17 cellular contexts compared by ENCODE assay signal in the genomic region with DNA sequence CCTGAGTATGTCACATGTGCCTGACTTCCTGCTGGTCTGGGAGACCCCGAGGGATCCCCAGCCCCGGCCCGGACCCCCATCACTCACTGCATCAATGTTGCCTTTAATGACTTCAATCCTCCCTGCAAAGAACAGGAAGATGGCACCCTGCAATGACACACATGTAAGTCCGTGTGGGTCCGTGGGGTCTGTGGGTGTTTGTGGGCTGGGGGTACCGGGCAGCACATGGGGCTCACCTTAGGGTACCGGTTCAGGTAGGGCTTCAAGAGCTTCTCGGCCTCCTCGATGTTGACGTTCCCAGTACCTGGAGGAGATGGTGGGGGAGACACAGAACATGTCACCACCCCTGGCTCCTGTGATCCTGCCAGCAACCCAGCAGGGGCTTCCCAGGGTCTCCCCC. TPM values are rescaled to one million over a fixed set of nuclear protein-coding genes. Genes with fewer than 3 reads are reported as not detected.
DNase-seq lines count a peak whose midpoint lies in the region; ATAC-seq and TF ChIP-seq lines count a peak whose summit lies in the region.
"Had no signal": no experiment of that assay in that cellular context is flagged by ENCODE, and none has a peak within 500 bp of the region (broad histone marks: within the 10 kb centered on the region; RNA-seq: fewer than 3 reads in every experiment).

No MANE protein-coding gene starts in this region.

- H3K36me3 Mint-ChIP-seq in H9 (ENCODE audit: insufficient read depth in 1 of 3, low read depth in 3 of 3), result no peaks in the 10 kb centered on the region; a peak in 1 of 7 replicates
- no peaks in the 10 kb centered on the region for H3K36me3 Mint-ChIP-seq in activated CD8-positive, alpha-beta memory T cell treated with anti-CD3 and anti-CD28 coated beads, Interleukin-2, amount 10 ng/mL, durations not matched to agents 7 days and 5 days
- H3K36me3 Mint-ChIP-seq: CD4-positive, alpha-beta memory T cell had no signal

- H3K27ac Mint-ChIP-seq in H9, result no peak overlapping the region
- H3K27ac Mint-ChIP-seq in activated CD8-positive, alpha-beta memory T cell treated with anti-CD3 and anti-CD28 coated beads, Interleukin-2, amount 10 ng/mL, durations not matched to agents 7 days and 5 days, result no peak overlapping the region
- H3K27ac Mint-ChIP-seq: CD4-positive, alpha-beta memory T cell had no signal

- H4K20me1 ChIP-seq in H9 (ENCODE audit: control insufficient read depth, insufficient read depth, insufficient read length), result no peaks in the 10 kb centered on the region

- H3K23ac ChIP-seq in H9 (ENCODE audit: insufficient read length, low read depth, low read length) (no peak overlapping the region), neuronal stem cell (ENCODE audit: low read depth, low read length, poor library complexity) (no peak overlapping the region)

- H3K9me3 Mint-ChIP-seq in H9, result no peaks in the 10 kb centered on the region; a peak in 2 of 5 replicates
- H3K9me3 Mint-ChIP-seq in activated CD8-positive, alpha-beta memory T cell treated with anti-CD3 and anti-CD28 coated beads, Interleukin-2, amount 10 ng/mL, durations not matched to agents 7 days and 5 days (ENCODE audit: low read depth), result no peaks in the 10 kb centered on the region
- H3K9me3 Mint-ChIP-seq: CD4-positive, alpha-beta memory T cell had no signal

- H2BK15ac ChIP-seq in H9 (ENCODE audit: low read depth, low read length) (no peak overlapping the region), neuronal stem cell (ENCODE audit: low read length) (no peak overlapping the region)

- no peaks in the 10 kb centered on the region for H3K23me2 ChIP-seq in H9 (ENCODE audit: insufficient read length, low read depth, low read length, poor library complexity, severe bottlenecking)

- intact Hi-C loops in upper lobe of right lung (cut with DNase I), result no loop called here

- H2BK120ac ChIP-seq in H9 (ENCODE audit: low read depth, low read length, poor library complexity, severe bottlenecking), result no peak overlapping the region
- H2BK120ac ChIP-seq in neuronal stem cell (ENCODE audit: low read depth, low read length), result no peak overlapping the region

- H4K8ac ChIP-seq in H9 (replicated peaks; ENCODE audit: insufficient read length, low read depth, low read length) (no peak overlapping the region), neuronal stem cell (ENCODE audit: low read depth, low read length) (no peak overlapping the region)

- no peak overlapping the region for H3K56ac ChIP-seq in H9 (ENCODE audit: insufficient read length, low read depth, low read length)

- H3K27me3 Mint-ChIP-seq in H9 (ENCODE audit: low read depth), result peaks cover 5% of the 10 kb centered on the region
- H3K27me3 Mint-ChIP-seq in activated CD8-positive, alpha-beta memory T cell treated with anti-CD3 and anti-CD28 coated beads, Interleukin-2, amount 10 ng/mL, durations not matched to agents 7 days and 5 days, result no peaks in the 10 kb centered on the region
- H3K27me3 Mint-ChIP-seq: CD4-positive, alpha-beta memory T cell had no signal

- H3K79me1 ChIP-seq in H9 (ENCODE audit: insufficient read depth, low read depth, low read length, poor library complexity, severe bottlenecking), result no peaks in the 10 kb centered on the region
- no peaks in the 10 kb centered on the region for H3K79me1 ChIP-seq in neuronal stem cell (ENCODE audit: low read depth, low read length)

- DNase-seq in H9 (no peak), ecto neural progenitor cell (ENCODE audit: low spot score) (peak; percentile 32), neuronal stem cell (ENCODE audit: low spot score) (no peak), upper lobe of right lung (peak; percentile 50), T1000 (lab: John Stamatoyannopoulos, UW) (no peak), T-helper 9 cell (no peak)
- DNase-seq in activated CD8-positive, alpha-beta memory T cell treated with anti-CD3 and anti-CD28 coated beads, Interleukin-2, amount 10 ng/mL, durations not matched to agents 7 days and 5 days, result no peak
- DNase-seq: C1 segment of cervical spinal cord; Calu3; CD4-positive, alpha-beta memory T cell; COR-L47; DMS53; DMS79 treated with DMSO at 0.1 percent for 48 hours; GF-D8; GM23248 had no signal

- peaks cover 3 to 16% of the 10 kb centered on the region in 2 experiments; a peak in 1 of 4 replicates for H3K4me1 Mint-ChIP-seq in H9
- peaks cover 22% of the 10 kb centered on the region for H3K4me1 Mint-ChIP-seq in activated CD8-positive, alpha-beta memory T cell treated with anti-CD3 and anti-CD28 coated beads, Interleukin-2, amount 10 ng/mL, durations not matched to agents 7 days and 5 days

- no peaks in the 10 kb centered on the region for H3K36me3 ChIP-seq in neuronal stem cell (replicated peaks in 1 of 2; ENCODE audit: control insufficient read depth in 2 of 2, insufficient read depth in 2 of 2, low read length in 2 of 2)
- H3K36me3 ChIP-seq in upper lobe of right lung, result no peaks in the 10 kb centered on the region

- H3K14ac ChIP-seq in H9 (ENCODE audit: insufficient read depth, low read length) (peak overlapping the region; percentile 13; the same call in 1 of the 2 replicates), neuronal stem cell (ENCODE audit: low read length) (no peak overlapping the region)

- H3K18ac ChIP-seq in H9 (ENCODE audit: insufficient read length, low read depth, low read length), result no peak overlapping the region
- no peak overlapping the region for H3K18ac ChIP-seq in neuronal stem cell (ENCODE audit: low read length)

- no peak overlapping the region for H2AK5ac ChIP-seq in H9 (ENCODE audit: insufficient read length, low read length)
- no peak overlapping the region for H2AK5ac ChIP-seq in neuronal stem cell (ENCODE audit: low read depth, low read length)

- H3K4me1 ChIP-seq in H9 (ENCODE audit: insufficient read depth, low read length), result no peaks in the 10 kb centered on the region
- peaks cover 4 to 5% of the 10 kb centered on the region in 2 donors for H3K4me1 ChIP-seq in neuronal stem cell (ENCODE audit: control insufficient read depth in 2 of 2, insufficient read depth in 1 of 2, low read depth in 1 of 2, low read length in 2 of 2)
- peaks cover 3% of the 10 kb centered on the region for H3K4me1 ChIP-seq in upper lobe of right lung

- H2BK20ac ChIP-seq in H9 (ENCODE audit: low read depth, low read length, poor library complexity, severe bottlenecking), result no peak overlapping the region

- no peaks in the 10 kb centered on the region for H3K79me2 ChIP-seq in H9 (ENCODE audit: insufficient read depth, low read length)

- H3K9me3 ChIP-seq in H9 (ENCODE audit: control insufficient read depth, low read depth, low read length) (no peaks in the 10 kb centered on the region), neuronal stem cell (replicated peaks in 1 of 2; ENCODE audit: control insufficient read depth in 2 of 2, insufficient read depth in 1 of 2, low read depth in 1 of 2, low read length in 2 of 2) (peaks cover 0 to 2% of the 10 kb centered on the region in 2 donors), upper lobe of right lung (no peaks in the 10 kb centered on the region)

- H3K9ac ChIP-seq in H9 (ENCODE audit: extremely low read depth, insufficient read length, low read length) (no peak overlapping the region), neuronal stem cell (ENCODE audit: low read depth, low read length, poor library complexity) (no peak overlapping the region)
- H3K9ac ChIP-seq: GM23248 had no signal

- CTCF ChIA-PET in activated CD8-positive, alpha-beta memory T cell treated with anti-CD3 and anti-CD28 coated beads, Interleukin-2, amount 10 ng/mL, durations not matched to agents 7 days and 5 days (lab: Charles Lee), result no interaction called here

- no CpG with 5 or more reads among the region's 10 CpGs for WGBS in H9 (ENCODE audit: extremely low coverage, insufficient read length, low lambda C conversion rate)
- no CpG with 5 or more reads among the region's 10 CpGs for WGBS in neuronal stem cell (ENCODE audit: extremely low coverage in 2 of 2, insufficient read length in 2 of 2, insufficient replicate concordance in 1 of 2), 2 donors

- no peak overlapping the region for H3K4me3 Mint-ChIP-seq in H9
- no peak overlapping the region for H3K4me3 Mint-ChIP-seq in activated CD8-positive, alpha-beta memory T cell treated with anti-CD3 and anti-CD28 coated beads, Interleukin-2, amount 10 ng/mL, durations not matched to agents 7 days and 5 days
- H3K4me3 Mint-ChIP-seq: CD4-positive, alpha-beta memory T cell had no signal

- H3K27me3 ChIP-seq in H9 (ENCODE audit: insufficient read depth, low read length) (no peaks in the 10 kb centered on the region), neuronal stem cell (ENCODE audit: control insufficient read depth in 3 of 3, insufficient read depth in 3 of 3, low read depth in 1 of 3, low read length in 3 of 3) (peaks cover 0 to 10% (median 0%) of the 10 kb centered on the region in 3 experiments), upper lobe of right lung (no peaks in the 10 kb centered on the region)

- H3K27ac ChIP-seq in H9 (ENCODE audit: insufficient read length, low read depth, low read length) (no peak overlapping the region), neuronal stem cell (replicated peaks; ENCODE audit: low read length) (no peak overlapping the region), upper lobe of right lung (no peak overlapping the region)
- H3K27ac ChIP-seq: GM23248 had no signal

- H4K91ac ChIP-seq in H9 (ENCODE audit: insufficient read length, low read depth, low read length) (no peak overlapping the region), neuronal stem cell (ENCODE audit: low read depth, low read length, poor library complexity) (no peak overlapping the region)

- no peak overlapping the region for H2BK12ac ChIP-seq in H9 (ENCODE audit: insufficient read length, low read depth, low read length)
- H2BK12ac ChIP-seq in neuronal stem cell (ENCODE audit: low read length), result no peak overlapping the region

- ATAC-seq in upper lobe of right lung, result no peak
- ATAC-seq in activated CD8-positive, alpha-beta memory T cell treated with anti-CD3 and anti-CD28 coated beads, Interleukin-2, amount 10 ng/mL, durations not matched to agents 7 days and 5 days, result no peak
- no peak for ATAC-seq in GM18502 (IDR thresholded peaks at IDR 0.05; ENCODE audit: poor library complexity, unreplicated experiment)
- ATAC-seq: HCT116 had no signal

- TF ChIP-seq CTCF in H9 (conservative IDR thresholded peaks at IDR 0.05) (no peak), upper lobe of right lung (IDR thresholded peaks at IDR 0.05) (no peak)

- no peak overlapping the region for H4K5ac ChIP-seq in H9 (ENCODE audit: insufficient read length, low read depth, low read length)

- H2AFZ ChIP-seq in H9 (ENCODE audit: low read length), result no peak overlapping the region
- H2AFZ ChIP-seq in neuronal stem cell (ENCODE audit: low read length), result peak overlapping the region; percentile 38
- H2AFZ ChIP-seq: GM23248 had no signal

- H2BK5ac ChIP-seq in H9 (ENCODE audit: insufficient read length, low read length) (no peak overlapping the region), neuronal stem cell (ENCODE audit: low read length) (no peak overlapping the region)

- H3K4ac ChIP-seq in H9 (ENCODE audit: low read depth, low read length) (no peak overlapping the region), neuronal stem cell (ENCODE audit: low read length) (no peak overlapping the region)

- H3K4me3 ChIP-seq in neuronal stem cell (ENCODE audit: low read length in 2 of 2), result no peak overlapping the region
- no peak overlapping the region for H3K4me3 ChIP-seq in upper lobe of right lung
- H3K4me3 ChIP-seq: GM23248 had no signal

- no peak overlapping the region for H3T11ph ChIP-seq in H9 (ENCODE audit: low read length)

- no peak overlapping the region for H3K4me2 ChIP-seq in H9 (ENCODE audit: insufficient read depth, insufficient read length, low read length)
- H3K4me2 ChIP-seq in neuronal stem cell (ENCODE audit: insufficient read depth, low read length, poor library complexity, severe bottlenecking), result no peak overlapping the region

RNA-seq across cellular contexts. Expression of a gene that starts 28.1 kb away (rescaled TPM):
- 7.7 and 9.1 TPM in 2 replicates for total RNA-seq in H9 (2021)
- 0.89 TPM for polyA plus RNA-seq in neuronal stem cell (2013, experiment 1 of 2)
- polyA plus RNA-seq in neuronal stem cell (2013, experiment 2 of 2), result 0.71 TPM
- total RNA-seq in upper lobe of right lung, result 42.1 TPM
- under 1 TPM in 1 of 2 experiments, not detected in 1; 0.33 TPM for total RNA-seq in activated CD8-positive, alpha-beta memory T cell treated with anti-CD3 and anti-CD28 coated beads, Interleukin-2, amount 10 ng/mL, durations not matched to agents 7 days and 5 days
- total RNA-seq: CD4-positive, alpha-beta memory T cell; GM23248 had no signal
- polyA plus RNA-seq: CD4-positive, alpha-beta memory T cell had no signal

Comparison
In these comparisons a context has a peak if more than half of its experiments do, and no peak if none do; other contexts are left out.
1. DNase-seq: peak in ecto neural progenitor cell (single experiment) and upper lobe of right lung (single experiment); none in H9 (single experiment), neuronal stem cell (single experiment), activated CD8-positive, alpha-beta memory T cell treated with anti-CD3 and anti-CD28 coated beads, Interleukin-2, amount 10 ng/mL, durations not matched to agents 7 days and 5 days (single experiment), T1000 (single experiment) and T-helper 9 cell (single experiment).